1 cellular context compared by ENCODE assay signal in the genomic region with DNA sequence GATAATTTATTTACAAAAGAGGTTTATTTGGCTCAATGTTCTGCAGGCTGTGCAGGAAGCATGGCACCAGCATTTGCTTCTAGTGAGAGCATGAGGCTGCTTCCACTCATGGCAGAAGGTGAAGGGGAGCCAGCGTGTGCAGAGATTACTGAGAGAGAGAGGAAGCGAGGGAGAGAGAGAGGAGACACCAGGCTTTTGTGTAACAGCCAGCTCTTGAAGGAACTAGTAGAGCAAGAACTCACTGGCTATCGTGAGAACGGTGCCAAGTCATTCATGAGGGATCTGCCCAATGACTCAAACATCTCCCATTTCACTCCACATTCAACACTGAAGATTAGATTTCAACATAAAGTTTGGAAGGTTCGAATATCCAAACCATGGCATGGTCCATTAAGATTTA.
A peak's percentile ranks its signal among the peaks of the same experiment; 100 is the strongest.
TF ChIP-seq lines count a peak whose summit lies in the region.

No MANE protein-coding gene starts in this region.

TF ChIP-seq in HEK293, 187 proteins besides CTCF, POLR2A, EP300 and RAD21 (continued from another document):
- TF ChIP-seq, protein P1, sequence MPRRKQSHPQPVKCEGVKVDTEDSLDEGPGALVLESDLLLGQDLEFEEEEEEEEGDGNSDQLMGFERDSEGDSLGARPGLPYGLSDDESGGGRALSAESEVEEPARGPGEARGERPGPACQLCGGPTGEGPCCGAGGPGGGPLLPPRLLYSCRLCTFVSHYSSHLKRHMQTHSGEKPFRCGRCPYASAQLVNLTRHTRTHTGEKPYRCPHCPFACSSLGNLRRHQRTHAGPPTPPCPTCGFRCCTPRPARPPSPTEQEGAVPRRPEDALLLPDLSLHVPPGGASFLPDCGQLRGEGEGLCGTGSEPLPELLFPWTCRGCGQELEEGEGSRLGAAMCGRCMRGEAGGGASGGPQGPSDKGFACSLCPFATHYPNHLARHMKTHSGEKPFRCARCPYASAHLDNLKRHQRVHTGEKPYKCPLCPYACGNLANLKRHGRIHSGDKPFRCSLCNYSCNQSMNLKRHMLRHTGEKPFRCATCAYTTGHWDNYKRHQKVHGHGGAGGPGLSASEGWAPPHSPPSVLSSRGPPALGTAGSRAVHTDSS (tag by site-specific recombination; IDR thresholded peaks at IDR 0.05): peak; percentile 35; the same call in 1 of the 2 replicates
- TF ChIP-seq ZNF596 (tag by site-specific recombination; IDR thresholded peaks at IDR 0.05) (peak; percentile 84), TCF7L2 (IDR thresholded peaks at IDR 0.05; ENCODE audit: borderline replicate concordance, low read depth, low read length) (no peak), ZNF16 (tag by site-specific recombination; IDR thresholded peaks at IDR 0.05; ENCODE audit: low read depth) (peak; percentile 73; the same call in 1 of the 2 replicates), FEZF1 (tag by site-specific recombination; IDR thresholded peaks at IDR 0.05) (0 out of 2 replicates have a peak, but pooled peaks have one; percentile 9), YY1 (tag by site-specific recombination; IDR thresholded peaks at IDR 0.05) (0 out of 2 replicates have a peak, but pooled peaks have one; percentile 23), SP7 (tag by site-specific recombination; IDR thresholded peaks at IDR 0.05) (peak; percentile 53; the same call in 1 of the 2 replicates), ZNF214 (tag by site-specific recombination; IDR thresholded peaks at IDR 0.05; ENCODE audit: borderline replicate concordance) (no peak), ZNF558 (tag by site-specific recombination; IDR thresholded peaks at IDR 0.05) (0 out of 2 replicates have a peak, but pooled peaks have one; percentile 37), ZNF211 (tag by site-specific recombination; IDR thresholded peaks at IDR 0.05; ENCODE audit: low read depth) (no peak), TRIM28 (IDR thresholded peaks at IDR 0.05; ENCODE audit: borderline replicate concordance, low read length) (0 out of 2 replicates have a peak, but pooled peaks have one; percentile 36), ZNF600 (tag by site-specific recombination; IDR thresholded peaks at IDR 0.05) (peak; percentile 66), ZNF404 (tag by site-specific recombination; IDR thresholded peaks at IDR 0.05) (no peak), PRDM1 (tag by site-specific recombination; IDR thresholded peaks at IDR 0.05) (peak; percentile 75), ZEB2 (tag by site-specific recombination; IDR thresholded peaks at IDR 0.05) (peak; percentile 29; the same call in 1 of the 2 replicates), ZBTB7A (tag by site-specific recombination; IDR thresholded peaks at IDR 0.05; ENCODE audit: low read depth) (no peak), PRDM2 (tag by site-specific recombination; IDR thresholded peaks at IDR 0.05; ENCODE audit: borderline replicate concordance) (no peak), ZNF341 (tag by site-specific recombination; IDR thresholded peaks at IDR 0.05; ENCODE audit: low read depth) (peak; percentile 87), ZNF10 (tag by site-specific recombination; IDR thresholded peaks at IDR 0.05) (peak; percentile 71; the same call in 1 of the 2 replicates), SALL2 (tag by site-specific recombination; IDR thresholded peaks at IDR 0.05; ENCODE audit: borderline replicate concordance) (no peak), ZNF37A (tag by site-specific recombination; IDR thresholded peaks at IDR 0.05) (no peak), ZNF658 (tag by site-specific recombination; IDR thresholded peaks at IDR 0.05) (no peak), IKZF3 (tag by site-specific recombination; IDR thresholded peaks at IDR 0.05) (peak; percentile 37; the same call in 1 of the 2 replicates), GFI1B (tag by site-specific recombination; IDR thresholded peaks at IDR 0.05) (peak; percentile 79; the same call in 1 of the 2 replicates), ZNF133 (tag by site-specific recombination; IDR thresholded peaks at IDR 0.05) (no peak), MZF1 (tag by site-specific recombination; IDR thresholded peaks at IDR 0.05; ENCODE audit: borderline replicate concordance) (peak; percentile 94), ZNF510 (tag by site-specific recombination; IDR thresholded peaks at IDR 0.05; ENCODE audit: insufficient replicate concordance) (peak; percentile 58), ZNF514 (tag by site-specific recombination; IDR thresholded peaks at IDR 0.05) (no peak), ZNF221 (tag by site-specific recombination; IDR thresholded peaks at IDR 0.05; ENCODE audit: borderline replicate concordance) (no peak), ZNF660 (tag by site-specific recombination; IDR thresholded peaks at IDR 0.05) (0 out of 2 replicates have a peak, but pooled peaks have one; percentile 38), ZNF169 (tag by site-specific recombination; IDR thresholded peaks at IDR 0.05) (no peak), ZNF18 (tag by site-specific recombination; IDR thresholded peaks at IDR 0.05) (peak; percentile 24; the same call in 1 of the 2 replicates), ZBTB17 (tag by site-specific recombination; IDR thresholded peaks at IDR 0.05) (peak; percentile 90), KLF16 (tag by site-specific recombination; IDR thresholded peaks at IDR 0.05) (no peak), ZNF501 (tag by site-specific recombination; IDR thresholded peaks at IDR 0.05) (no peak), SCRT2 (tag by site-specific recombination; IDR thresholded peaks at IDR 0.05) (no peak), SETDB1 (IDR thresholded peaks at IDR 0.05; ENCODE audit: insufficient read length, low read length) (no peak)
- TF ChIP-seq, protein P2, sequence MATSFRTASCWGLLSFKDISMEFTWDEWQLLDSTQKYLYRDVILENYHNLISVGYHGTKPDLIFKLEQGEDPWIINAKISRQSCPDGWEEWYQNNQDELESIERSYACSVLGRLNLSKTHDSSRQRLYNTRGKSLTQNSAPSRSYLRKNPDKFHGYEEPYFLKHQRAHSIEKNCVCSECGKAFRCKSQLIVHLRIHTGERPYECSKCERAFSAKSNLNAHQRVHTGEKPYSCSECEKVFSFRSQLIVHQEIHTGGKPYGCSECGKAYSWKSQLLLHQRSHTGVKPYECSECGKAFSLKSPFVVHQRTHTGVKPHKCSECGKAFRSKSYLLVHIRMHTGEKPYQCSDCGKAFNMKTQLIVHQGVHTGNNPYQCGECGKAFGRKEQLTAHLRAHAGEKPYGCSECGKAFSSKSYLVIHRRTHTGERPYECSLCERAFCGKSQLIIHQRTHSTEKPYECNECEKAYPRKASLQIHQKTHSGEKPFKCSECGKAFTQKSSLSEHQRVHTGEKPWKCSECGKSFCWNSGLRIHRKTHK (tag by site-specific recombination; IDR thresholded peaks at IDR 0.05): no peak
- TF ChIP-seq, protein P3, sequence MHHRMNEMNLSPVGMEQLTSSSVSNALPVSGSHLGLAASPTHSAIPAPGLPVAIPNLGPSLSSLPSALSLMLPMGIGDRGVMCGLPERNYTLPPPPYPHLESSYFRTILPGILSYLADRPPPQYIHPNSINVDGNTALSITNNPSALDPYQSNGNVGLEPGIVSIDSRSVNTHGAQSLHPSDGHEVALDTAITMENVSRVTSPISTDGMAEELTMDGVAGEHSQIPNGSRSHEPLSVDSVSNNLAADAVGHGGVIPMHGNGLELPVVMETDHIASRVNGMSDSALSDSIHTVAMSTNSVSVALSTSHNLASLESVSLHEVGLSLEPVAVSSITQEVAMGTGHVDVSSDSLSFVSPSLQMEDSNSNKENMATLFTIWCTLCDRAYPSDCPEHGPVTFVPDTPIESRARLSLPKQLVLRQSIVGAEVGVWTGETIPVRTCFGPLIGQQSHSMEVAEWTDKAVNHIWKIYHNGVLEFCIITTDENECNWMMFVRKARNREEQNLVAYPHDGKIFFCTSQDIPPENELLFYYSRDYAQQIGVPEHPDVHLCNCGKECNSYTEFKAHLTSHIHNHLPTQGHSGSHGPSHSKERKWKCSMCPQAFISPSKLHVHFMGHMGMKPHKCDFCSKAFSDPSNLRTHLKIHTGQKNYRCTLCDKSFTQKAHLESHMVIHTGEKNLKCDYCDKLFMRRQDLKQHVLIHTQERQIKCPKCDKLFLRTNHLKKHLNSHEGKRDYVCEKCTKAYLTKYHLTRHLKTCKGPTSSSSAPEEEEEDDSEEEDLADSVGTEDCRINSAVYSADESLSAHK (tag by site-specific recombination; IDR thresholded peaks at IDR 0.05): 0 out of 2 replicates have a peak, but pooled peaks have one; percentile 29
- TF ChIP-seq, protein P4, sequence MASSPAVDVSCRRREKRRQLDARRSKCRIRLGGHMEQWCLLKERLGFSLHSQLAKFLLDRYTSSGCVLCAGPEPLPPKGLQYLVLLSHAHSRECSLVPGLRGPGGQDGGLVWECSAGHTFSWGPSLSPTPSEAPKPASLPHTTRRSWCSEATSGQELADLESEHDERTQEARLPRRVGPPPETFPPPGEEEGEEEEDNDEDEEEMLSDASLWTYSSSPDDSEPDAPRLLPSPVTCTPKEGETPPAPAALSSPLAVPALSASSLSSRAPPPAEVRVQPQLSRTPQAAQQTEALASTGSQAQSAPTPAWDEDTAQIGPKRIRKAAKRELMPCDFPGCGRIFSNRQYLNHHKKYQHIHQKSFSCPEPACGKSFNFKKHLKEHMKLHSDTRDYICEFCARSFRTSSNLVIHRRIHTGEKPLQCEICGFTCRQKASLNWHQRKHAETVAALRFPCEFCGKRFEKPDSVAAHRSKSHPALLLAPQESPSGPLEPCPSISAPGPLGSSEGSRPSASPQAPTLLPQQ (tag by site-specific recombination; IDR thresholded peaks at IDR 0.05): 0 out of 2 replicates have a peak, but pooled peaks have one; percentile 57
